Comparison of ENCODE assay signal across 15 cellular contexts in the genomic region with DNA sequence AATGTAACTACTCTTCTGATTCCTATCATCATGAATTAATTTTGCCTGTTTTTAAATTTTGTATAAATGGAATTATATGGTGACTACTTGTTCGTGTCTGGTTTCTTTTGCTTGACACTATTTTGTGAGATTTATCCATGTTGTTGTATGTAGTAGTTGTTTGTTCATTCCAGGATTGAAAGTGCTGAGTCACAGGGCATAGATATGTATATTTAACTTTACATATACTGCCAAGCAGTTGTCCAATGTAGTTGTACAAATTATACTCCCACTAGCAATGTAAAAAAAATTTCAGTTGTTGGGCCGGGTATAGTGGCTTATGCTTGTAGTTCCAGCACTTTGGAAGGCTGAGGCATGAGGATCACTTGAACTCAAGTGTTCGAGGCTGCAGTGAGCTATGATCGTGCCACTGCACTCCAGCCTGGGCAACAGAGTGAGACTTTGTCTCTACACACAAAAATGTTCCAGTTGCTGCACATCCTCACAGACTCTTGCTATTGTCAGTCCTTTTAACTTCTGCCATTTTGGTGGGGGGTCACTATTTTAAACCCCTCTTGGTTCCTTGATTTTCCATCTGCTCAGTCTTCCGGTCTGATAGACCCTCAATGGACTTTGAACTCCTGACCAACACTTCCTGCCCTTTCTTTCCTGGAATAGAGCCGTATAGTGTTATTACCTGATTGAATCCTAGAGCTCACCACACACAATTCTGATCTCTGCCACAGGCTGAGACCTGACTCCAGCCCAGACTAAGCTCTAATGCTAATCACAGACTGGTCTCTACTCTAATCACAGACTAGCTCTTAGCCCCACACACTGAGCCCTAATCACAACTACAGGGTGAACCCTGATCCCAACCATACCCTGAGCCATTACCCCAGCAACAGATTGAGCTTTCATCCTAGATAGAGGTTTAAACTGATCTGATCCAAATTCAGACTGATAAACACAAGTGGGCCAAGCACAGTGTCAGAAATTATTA.
DNase-seq lines count a peak whose midpoint lies in the region; ATAC-seq and TF ChIP-seq lines count a peak whose summit lies in the region.
"Had no signal": no experiment of that assay in that cellular context is flagged by ENCODE, and none has a peak within 500 bp of the region (broad histone marks: within the 10 kb centered on the region; RNA-seq: fewer than 3 reads in every experiment).

No MANE protein-coding gene starts in this region.

- H4K20me1 ChIP-seq in OCI-LY1 (ENCODE audit: insufficient read depth, low read length), result no peaks in the 10 kb centered on the region

- H3K27me3 ChIP-seq in OCI-LY1 (ENCODE audit: insufficient read depth, low read length) (no peaks in the 10 kb centered on the region), lower lobe of right lung (ENCODE audit: low read depth) (no peaks in the 10 kb centered on the region)
- H3K27me3 ChIP-seq: sigmoid colon had no signal

- no peak overlapping the region for H3K4me3 Mint-ChIP-seq in activated naive CD4-positive, alpha-beta T cell treated with anti-CD3 and anti-CD28 coated beads for 36 hours
- H3K4me3 Mint-ChIP-seq in central memory CD8-positive, alpha-beta T cell, result no peak overlapping the region
- no peak overlapping the region for H3K4me3 Mint-ChIP-seq in stimulated activated naive CD8-positive, alpha-beta T cell treated with anti-CD3 and anti-CD28 coated beads, Interleukin-15, Interleukin-2, amounts not matched to agents 100 ng/mL and 50 ng/mL, for 24 hours

- no peak for DNase-seq in activated naive CD4-positive, alpha-beta T cell treated with anti-CD3 and anti-CD28 coated beads for 36 hours
- no peak for DNase-seq in activated naive CD4-positive, alpha-beta T cell treated with Interleukin-2 at 50 U/mL for 16 hours
- DNase-seq in central memory CD8-positive, alpha-beta T cell (ENCODE audit: low spot score in 2 of 2), result no peak
- DNase-seq in NCI-H345 treated with DMSO at 0.1 percent for 48 hours (lab: John Stamatoyannopoulos, UW; ENCODE audit: unreplicated experiment) (no peak), NCI-H2081 treated with DMSO at 0.1 percent for 48 hours (lab: John Stamatoyannopoulos, UW) (no peak), lower lobe of right lung (no peak)
- DNase-seq: activated CD4-positive, alpha-beta T cell treated with anti-CD3 and anti-CD28 coated beads for 1 hour; DMS 273 treated with DMSO at 0.1 percent for 48 hours; NCI-H1048; NCI-H2227 treated with DMSO at 0.1 percent for 48 hours; sigmoid colon had no signal

- H3K4me2 ChIP-seq in OCI-LY1 (ENCODE audit: low read length), result peak overlapping the region; percentile 9; the same call in 1 of the 2 replicates

- H3K27ac Mint-ChIP-seq in activated naive CD4-positive, alpha-beta T cell treated with anti-CD3 and anti-CD28 coated beads for 36 hours, result peak overlapping the region; percentile 46
- H3K27ac Mint-ChIP-seq in central memory CD8-positive, alpha-beta T cell (ENCODE audit: low read depth), result peak overlapping the region; percentile 2
- peak overlapping the region; percentile 12 for H3K27ac Mint-ChIP-seq in stimulated activated naive CD8-positive, alpha-beta T cell treated with anti-CD3 and anti-CD28 coated beads, Interleukin-15, Interleukin-2, amounts not matched to agents 100 ng/mL and 50 ng/mL, for 24 hours

- H3K4me1 Mint-ChIP-seq in activated naive CD4-positive, alpha-beta T cell treated with anti-CD3 and anti-CD28 coated beads for 36 hours (ENCODE audit: low read depth), result peaks cover 23% of the 10 kb centered on the region
- peaks cover 7% of the 10 kb centered on the region for H3K4me1 Mint-ChIP-seq in central memory CD8-positive, alpha-beta T cell
- peaks cover 13% of the 10 kb centered on the region for H3K4me1 Mint-ChIP-seq in stimulated activated naive CD8-positive, alpha-beta T cell treated with anti-CD3 and anti-CD28 coated beads, Interleukin-15, Interleukin-2, amounts not matched to agents 100 ng/mL and 50 ng/mL, for 24 hours (ENCODE audit: low read depth)

- TF ChIP-seq CTCF in OCI-LY1 (IDR thresholded peaks at IDR 0.05; ENCODE audit: low read length) (no peak), lower lobe of right lung (IDR thresholded peaks at IDR 0.05) (no peak)

- H3K27ac ChIP-seq in OCI-LY1 (ENCODE audit: low read depth, low read length, poor library complexity, severe bottlenecking), result peak overlapping the region; percentile 42
- H3K27ac ChIP-seq in lower lobe of right lung, result no peak overlapping the region
- H3K27ac ChIP-seq: sigmoid colon had no signal

- H3K36me3 Mint-ChIP-seq in activated naive CD4-positive, alpha-beta T cell treated with anti-CD3 and anti-CD28 coated beads for 36 hours (ENCODE audit: low read depth), result peaks cover 1% of the 10 kb centered on the region
- H3K36me3 Mint-ChIP-seq in central memory CD8-positive, alpha-beta T cell (ENCODE audit: insufficient read depth), result no peaks in the 10 kb centered on the region
- H3K36me3 Mint-ChIP-seq in stimulated activated naive CD8-positive, alpha-beta T cell treated with anti-CD3 and anti-CD28 coated beads, Interleukin-15, Interleukin-2, amounts not matched to agents 100 ng/mL and 50 ng/mL, for 24 hours (ENCODE audit: low read depth), result no peaks in the 10 kb centered on the region

- H3K4me1 ChIP-seq in OCI-LY1 (ENCODE audit: insufficient read depth, low read length, severe bottlenecking), result peaks cover 42% of the 10 kb centered on the region
- H3K4me1 ChIP-seq in lower lobe of right lung, result no peaks in the 10 kb centered on the region
- H3K4me1 ChIP-seq: sigmoid colon had no signal

- intact Hi-C loops in activated naive CD4-positive, alpha-beta T cell treated with anti-CD3 and anti-CD28 coated beads for 36 hours (cut with micrococcal nuclease), result loop anchor here (1.0 to 5.0 kb wide), 3 partner anchors 10 to 96 kb away; a partner anchor contains a TSS
- intact Hi-C loops in lower lobe of right lung (cut with DNase I), result no loop called here

- no peaks in the 10 kb centered on the region for H3K27me3 Mint-ChIP-seq in activated naive CD4-positive, alpha-beta T cell treated with anti-CD3 and anti-CD28 coated beads for 36 hours (ENCODE audit: low read depth)
- peaks cover 8% of the 10 kb centered on the region for H3K27me3 Mint-ChIP-seq in central memory CD8-positive, alpha-beta T cell
- H3K27me3 Mint-ChIP-seq in stimulated activated naive CD8-positive, alpha-beta T cell treated with anti-CD3 and anti-CD28 coated beads, Interleukin-15, Interleukin-2, amounts not matched to agents 100 ng/mL and 50 ng/mL, for 24 hours, result no peaks in the 10 kb centered on the region

- H3K4me3 ChIP-seq in OCI-LY1 (ENCODE audit: low read depth, low read length, poor library complexity, severe bottlenecking), result no peak overlapping the region
- no peak overlapping the region for H3K4me3 ChIP-seq in lower lobe of right lung
- H3K4me3 ChIP-seq: lung, sigmoid colon had no signal

- no peaks in the 10 kb centered on the region for H3K9me3 Mint-ChIP-seq in activated naive CD4-positive, alpha-beta T cell treated with anti-CD3 and anti-CD28 coated beads for 36 hours
- no peaks in the 10 kb centered on the region for H3K9me3 Mint-ChIP-seq in central memory CD8-positive, alpha-beta T cell
- no peaks in the 10 kb centered on the region for H3K9me3 Mint-ChIP-seq in stimulated activated naive CD8-positive, alpha-beta T cell treated with anti-CD3 and anti-CD28 coated beads, Interleukin-15, Interleukin-2, amounts not matched to agents 100 ng/mL and 50 ng/mL, for 24 hours

- peak overlapping the region; percentile 63 for H2AFZ ChIP-seq in OCI-LY1 (ENCODE audit: low read length)

- CTCF ChIA-PET in activated naive CD4-positive, alpha-beta T cell treated with anti-CD3 and anti-CD28 coated beads for 36 hours (lab: Charles Lee), result interaction anchor here (0.6 to 1.2 kb wide), 4 partner anchors 11 to 134 kb away, joined by 3 to 4 read pairs (median 3); no protein-coding TSS in a partner anchor

- H3K9me2 ChIP-seq in OCI-LY1 (ENCODE audit: low read depth, low read length), result no peaks in the 10 kb centered on the region

- H3K79me2 ChIP-seq in OCI-LY1 (ENCODE audit: insufficient read depth, low read length), result no peaks in the 10 kb centered on the region

- H3K9ac ChIP-seq in OCI-LY1 (ENCODE audit: low read length), result no peak overlapping the region; the same call in 1 of the 2 replicates

- H3K9me3 ChIP-seq in OCI-LY1 (ENCODE audit: low read length), result no peaks in the 10 kb centered on the region
- no peaks in the 10 kb centered on the region for H3K9me3 ChIP-seq in lower lobe of right lung
- H3K9me3 ChIP-seq: sigmoid colon had no signal

- ATAC-seq in central memory CD8-positive, alpha-beta T cell (replicated peaks; ENCODE audit: extremely low read depth, poor library complexity, severe bottlenecking), result no peak
- no peak for ATAC-seq in lower lobe of right lung
- ATAC-seq: Panc1 had no signal

- H3F3A ChIP-seq in OCI-LY1 (ENCODE audit: insufficient read depth, low read length), result no peaks in the 10 kb centered on the region

- no peaks in the 10 kb centered on the region for H3K36me3 ChIP-seq in OCI-LY1 (ENCODE audit: insufficient read depth, low read length)
- no peaks in the 10 kb centered on the region for H3K36me3 ChIP-seq in lower lobe of right lung
- H3K36me3 ChIP-seq: sigmoid colon had no signal
